8 cellular contexts compared by ENCODE assay signal in genomic region chr14:103372552-103373304, GRCh38. TPM values are rescaled to one million over a fixed set of nuclear protein-coding genes. Genes with fewer than 3 reads are reported as not detected.
A peak's percentile ranks its signal among the peaks of the same experiment; 100 is the strongest.
DNase-seq lines count a peak whose midpoint lies in the region; FAIRE-seq and TF ChIP-seq lines count a peak whose summit lies in the region.

No MANE protein-coding gene starts in this region.

- H3K9me3 Mint-ChIP-seq in brain (peaks cover 0 to 2% (median 0%) of the 10 kb centered on the region in 5 experiments), neural crest cell (no peaks in the 10 kb centered on the region)

- peaks cover 12% of the 10 kb centered on the region for H3K27me3 Mint-ChIP-seq in brain
- H3K27me3 Mint-ChIP-seq in neural crest cell (ENCODE audit: low read depth), result peaks cover 3% of the 10 kb centered on the region

- H3K36me3 Mint-ChIP-seq in brain, result no peaks in the 10 kb centered on the region
- no peaks in the 10 kb centered on the region for H3K36me3 Mint-ChIP-seq in neural crest cell (ENCODE audit: low read depth)

- peaks cover 11% of the 10 kb centered on the region for H3K4me1 Mint-ChIP-seq in brain
- peaks cover 17% of the 10 kb centered on the region for H3K4me1 Mint-ChIP-seq in neural crest cell

- no peak for TF ChIP-seq CTCF in brain (conservative IDR thresholded peaks at IDR 0.05)
- no peak for TF ChIP-seq CTCF in neural crest cell (conservative IDR thresholded peaks at IDR 0.05)
- no peak for TF ChIP-seq CTCF in esophagus muscularis mucosa (IDR thresholded peaks at IDR 0.05)
- TF ChIP-seq CTCF in D721Med (IDR thresholded peaks at IDR 0.05; ENCODE audit: insufficient read depth, missing control alignments), result no peak

- no peak for TF ChIP-seq POLR2A in esophagus muscularis mucosa (IDR thresholded peaks at IDR 0.05; ENCODE audit: low read depth)

- H3K4me1 ChIP-seq in esophagus muscularis mucosa, result peaks cover 0 to 2% (median 0%) of the 10 kb centered on the region in 4 donors

- 72% methylated on average over 10 of the region's 11 CpGs for WGBS in esophagus muscularis mucosa

- intact Hi-C loops in esophagus muscularis mucosa (cut with DNase I), result no loop called here

- H3K27ac ChIP-seq in esophagus muscularis mucosa (replicated peaks in 1 of 4), result no peak overlapping the region

- H3K36me3 ChIP-seq in esophagus muscularis mucosa, result no peaks in the 10 kb centered on the region

- DNase-seq in Caki2 (ENCODE audit: low read depth), result peak; percentile 63
- peak; percentile 82 for DNase-seq in HS-5 (ENCODE audit: low read depth)
- DNase-seq in neural crest cell (ENCODE audit: low read depth, low spot score), result no peak
- DNase-seq in NCI-H748 treated with DMSO at 0.1 percent for 48 hours (lab: John Stamatoyannopoulos, UW), result no peak
- DNase-seq in esophagus muscularis mucosa (ENCODE audit: extremely low spot score), result no peak
- DNase-seq in NCI-H510A treated with DMSO at 0.1 percent for 48 hours (lab: John Stamatoyannopoulos, UW), result no peak
- DNase-seq in D721Med (ENCODE audit: insufficient read length, low spot score), result no peak

- no peaks in the 10 kb centered on the region for H3K9me3 ChIP-seq in esophagus muscularis mucosa

- H3K27ac Mint-ChIP-seq in brain (peak overlapping the region in 4 of 5 experiments; percentile 30 to 69 (median 68)), neural crest cell (ENCODE audit: unreplicated experiment) (peak overlapping the region; percentile 53)

- in situ Hi-C loops in Caki2 (cut with HindIII; ENCODE audit: low pct_unique_long_range_greater_than_20kb, low sequenced_read_pairs), result no loop called here

- no peak for FAIRE-seq in D721Med (lab: Jason Lieb, UNC)

- H3K27me3 ChIP-seq in esophagus muscularis mucosa, result peaks cover 0 to 4% (median 0%) of the 10 kb centered on the region in 4 donors

- peak overlapping the region in 2 of 5 experiments; percentile 23 for H3K4me3 Mint-ChIP-seq in brain
- no peak overlapping the region for H3K4me3 Mint-ChIP-seq in neural crest cell

- TF ChIP-seq EP300 in esophagus muscularis mucosa (IDR thresholded peaks at IDR 0.05), result no peak

- no peak overlapping the region for H3K4me3 ChIP-seq in esophagus muscularis mucosa

RNA-seq across cellular contexts. Expression of gene MARK3, which starts 12.5 kb away (rescaled TPM):
- total RNA-seq in Caki2 (2014; rRNA removed; shearing (Covaris generic); ENCODE audit: low replicate concordance), result 17.7 and 17.8 TPM in 2 replicates
- 38.2 TPM for polyA plus RNA-seq in brain (ENCODE audit: insufficient read depth, low read depth, low replicate concordance)
- total RNA-seq in neural crest cell (98.8 and 109 TPM in 2 replicates), esophagus muscularis mucosa (10 to 100 TPM; 57.4 to 78.1 (median 68.1) TPM)

RNA-seq across cellular contexts. Expression of gene EIF5, which starts 38.7 kb away (rescaled TPM):
- 133 and 141 TPM in 2 replicates for total RNA-seq in Caki2 (2014; rRNA removed; shearing (Covaris generic); ENCODE audit: low replicate concordance)
- 56.1 TPM for polyA plus RNA-seq in brain (ENCODE audit: insufficient read depth, low read depth, low replicate concordance)
- total RNA-seq in neural crest cell (458 and 483 TPM in 2 replicates), esophagus muscularis mucosa (100 to 1,000 TPM; 118 to 237 (median 159) TPM)

Comparison
In these comparisons a context has a peak if more than half of its experiments do, and no peak if none do; other contexts are left out.
1. DNase-seq: peak in Caki2 (single experiment) and HS-5 (single experiment); none in neural crest cell (single experiment), NCI-H748 treated with DMSO at 0.1 percent for 48 hours (single experiment), esophagus muscularis mucosa (single experiment), NCI-H510A treated with DMSO at 0.1 percent for 48 hours (single experiment) and D721Med (single experiment).